27 cellular contexts compared by ENCODE assay signal in the genomic region with DNA sequence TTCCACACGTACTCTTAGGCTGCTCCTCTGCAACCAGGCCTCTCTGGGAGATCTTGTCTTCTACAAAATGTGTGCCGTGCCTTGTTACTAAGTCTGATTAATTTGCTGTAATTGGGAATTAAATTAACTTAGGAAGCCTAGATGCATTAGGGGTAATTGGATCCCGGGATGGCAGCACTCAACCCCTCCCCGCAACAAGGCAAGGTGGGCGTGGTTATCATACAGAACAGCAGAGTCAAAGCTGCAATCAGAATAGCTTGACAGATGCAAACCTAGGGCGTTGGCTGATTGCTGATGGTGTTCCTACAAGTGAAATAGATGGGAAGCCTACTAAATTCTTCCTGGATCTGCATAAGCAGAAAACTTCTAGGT.
"Had no signal": no experiment of that assay in that cellular context is flagged by ENCODE, and none has a peak within 500 bp of the region (broad histone marks: within the 10 kb centered on the region; RNA-seq: fewer than 3 reads in every experiment).

No MANE protein-coding gene starts in this region.

- H3K9me3 ChIP-seq: ascending aorta, colonic mucosa, mucosa of descending colon, stomach, suprapubic skin, transverse colon, vagina had no signal

- H3K4me3 ChIP-seq: ascending aorta, colonic mucosa, dorsolateral prefrontal cortex, mucosa of descending colon, stomach, suprapubic skin, transverse colon, vagina had no signal

- H3K4me1 ChIP-seq: colonic mucosa, suprapubic skin had no signal

- H3K36me3 ChIP-seq: ascending aorta, brain microvascular endothelial cell, colonic mucosa, stomach, suprapubic skin, transverse colon, vagina had no signal

- ATAC-seq: activated naive CD4-positive, alpha-beta T cell treated with anti-CD3 and anti-CD28 coated beads, Interleukin-2, amount 50 U/mL, for 72 hours; activated T-helper 17 cell treated with anti-CD3 and anti-CD28 coated beads, Interleukin-2, amount 50 U/mL, for 72 hours; effector memory CD8-positive, alpha-beta T cell; esophagus mucosa; mucosa of descending colon; sciatic nerve; stimulated activated memory B cell treated with anti-CD40 and anti-IgM and Interleukin-4, amounts not matched to agents 10 μg/mL and 1 μg/mL and 100 μg/mL, for 72 hours had no signal

- H3K27ac ChIP-seq: ascending aorta, brain microvascular endothelial cell, colonic mucosa, dorsolateral prefrontal cortex, stomach, suprapubic skin, transverse colon, vagina had no signal

- DNase-seq: activated CD8-positive, alpha-beta memory T cell treated with anti-CD3 and anti-CD28 coated beads for 24 hours; activated CD8-positive, alpha-beta memory T cell treated with anti-CD3 and anti-CD28 coated beads, Interleukin-2, amount 50 U/mL, for 4 hours; activated T-cell treated with anti-CD3 and anti-CD28 coated beads, Interleukin-2, amount 50 U/mL, for 24 hours; brain microvascular endothelial cell; colonic mucosa; dorsolateral prefrontal cortex; effector memory CD8-positive, alpha-beta T cell; foreskin melanocyte; hippocampal formation; islet precursor cell; left cardiac atrium; mucosa of descending colon; nucleus accumbens; small intestine; stimulated activated CD4-positive, alpha-beta T cell treated with anti-CD3 and anti-CD28 coated beads, Interleukin-15, amount 100 ng/mL, for 24 hours; stomach; transverse colon had no signal

- FAIRE-seq: endothelial cell of umbilical vein, small intestine, TTC549 had no signal

- H3K27me3 ChIP-seq: ascending aorta, brain microvascular endothelial cell, colonic mucosa, stomach, suprapubic skin, transverse colon, vagina had no signal
